12 cellular contexts compared by ENCODE assay signal in the genomic region with DNA sequence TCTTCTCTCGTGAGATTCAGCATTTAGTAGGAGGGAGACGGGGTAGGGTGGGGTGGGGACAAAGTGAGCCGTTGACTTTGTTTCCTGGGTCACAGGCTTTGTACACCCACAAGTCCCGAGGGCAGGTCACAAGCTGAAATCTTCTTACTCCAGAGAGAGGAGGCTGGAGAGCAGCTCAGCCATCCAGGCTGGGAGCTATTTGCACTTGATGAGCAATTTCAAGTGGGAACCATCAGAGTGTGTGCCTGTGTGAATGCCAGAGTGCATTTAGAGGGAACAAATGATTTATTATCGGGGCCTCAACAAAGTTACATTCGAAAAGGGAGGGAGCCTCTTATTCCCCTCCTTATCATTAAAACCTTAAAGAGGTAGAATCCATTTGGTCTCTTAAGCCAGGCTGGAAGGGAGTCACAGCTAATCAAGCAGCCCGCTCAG.
DNase-seq lines count a peak whose midpoint lies in the region; ATAC-seq and TF ChIP-seq lines count a peak whose summit lies in the region.
"Had no signal": no experiment of that assay in that cellular context is flagged by ENCODE, and none has a peak within 500 bp of the region (broad histone marks: within the 10 kb centered on the region; RNA-seq: fewer than 3 reads in every experiment).

No MANE protein-coding gene starts in this region.

- BruUV-seq in PC-9 (replicated peaks; lab: Mats Ljungman, UMichigan) = no TSS peak

- H3F3A ChIP-seq in PC-9 (ENCODE audit: insufficient read depth, low read depth) = peaks cover 19% of the 10 kb centered on the region

- H3K9me3 ChIP-seq in PC-9 (ENCODE audit: insufficient read depth, low read depth) (no peaks in the 10 kb centered on the region), hepatocyte (ENCODE audit: low read depth) (no peaks in the 10 kb centered on the region), thyroid gland (no peaks in the 10 kb centered on the region)
- H3K9me3 ChIP-seq: SK-N-SH, upper lobe of left lung had no signal

- no peaks in the 10 kb centered on the region; the same call in 1 of the 2 replicates for H3K9me2 ChIP-seq in PC-9 (ENCODE audit: insufficient read depth)
- H3K9me2 ChIP-seq in hepatocyte (replicated peaks; ENCODE audit: insufficient read depth) = no peaks in the 10 kb centered on the region
- H3K9me2 ChIP-seq: SK-N-SH had no signal

- WGBS in hepatocyte (ENCODE audit: low lambda C conversion rate, missing lambda C conversion rate) = 42% methylated on average over 7 of the region's 7 CpGs
- 22 to 32% methylated on average over 7 of the region's 7 CpGs for WGBS in thyroid gland, 2 donors

- peak overlapping the region; percentile 73 for H2AFZ ChIP-seq in PC-9
- H2AFZ ChIP-seq in hepatocyte = no peak overlapping the region

- H3K27me3 ChIP-seq in PC-9 (ENCODE audit: insufficient read depth, low read depth) (no peaks in the 10 kb centered on the region), hepatocyte (no peaks in the 10 kb centered on the region), thyroid gland (no peaks in the 10 kb centered on the region)
- H3K27me3 ChIP-seq: upper lobe of left lung had no signal

- H4K20me1 ChIP-seq in PC-9 (ENCODE audit: insufficient read depth) (no peaks in the 10 kb centered on the region), hepatocyte (ENCODE audit: insufficient read depth, poor library complexity, severe bottlenecking) (no peaks in the 10 kb centered on the region)

- intact Hi-C loops in PC-9 (cut with micrococcal nuclease; ENCODE audit: unreplicated experiment) = no loop called here
- intact Hi-C loops in thyroid gland (cut with DNase I) = no loop called here

- peak overlapping the region; percentile 73 for H3K27ac ChIP-seq in PC-9
- H3K27ac ChIP-seq in hepatocyte = no peak overlapping the region
- peak overlapping the region; percentile 29 to 48 (median 43) for H3K27ac ChIP-seq in thyroid gland

- peaks cover 31% of the 10 kb centered on the region for H3K4me1 ChIP-seq in PC-9 (replicated peaks; ENCODE audit: insufficient read depth)
- no peaks in the 10 kb centered on the region for H3K4me1 ChIP-seq in hepatocyte (ENCODE audit: insufficient read depth)
- H3K4me1 ChIP-seq in thyroid gland = peaks cover 10 to 11% of the 10 kb centered on the region in 2 donors

- ATAC-seq in HG03571 (IDR thresholded peaks at IDR 0.05; ENCODE audit: unreplicated experiment) = no peak
- ATAC-seq in GM18517 (IDR thresholded peaks at IDR 0.05; ENCODE audit: unreplicated experiment) = no peak

- CTCF ChIA-PET in PC-9 (lab: Charles Lee) = no interaction called here

- no peaks in the 10 kb centered on the region for H3K36me3 ChIP-seq in PC-9 (ENCODE audit: low read depth)
- H3K36me3 ChIP-seq in hepatocyte (replicated peaks; ENCODE audit: insufficient read depth, low read depth) = no peaks in the 10 kb centered on the region
- no peaks in the 10 kb centered on the region for H3K36me3 ChIP-seq in thyroid gland
- H3K36me3 ChIP-seq: upper lobe of left lung had no signal

- POLR2A ChIA-PET in PC-9 (lab: Charles Lee; ENCODE audit: unreplicated experiment) = interaction anchor here (0.5 to 0.6 kb wide), 2 partner anchors 110 to 328 kb away, joined by 4 to 21 read pairs; no protein-coding TSS in a partner anchor

- DNase-seq in NOMO-1 (lab: John Stamatoyannopoulos, UW; ENCODE audit: unreplicated experiment in 2 of 2) (peak; percentile 24 to 30), NOMO-1 treated with dmso at 0.1 percent for 144 hours (lab: John Stamatoyannopoulos, UW; ENCODE audit: unreplicated experiment) (no peak), PC-9 (peak in 1 of 2 experiments; percentile 80), hepatocyte (ENCODE audit: low spot score) (peak; percentile 18), thyroid gland (peak; percentile 67 to 68)
- DNase-seq in activated naive CD4-positive, alpha-beta T cell treated with anti-CD3 and anti-CD28 coated beads, Interleukin-2, amount 50 U/mL, for 16 hours = no peak
- DNase-seq: activated CD4-positive, alpha-beta T cell treated with anti-CD3 and anti-CD28 coated beads for 48 hours; Kasumi-1; SK-N-SH had no signal

- H3K79me2 ChIP-seq in PC-9 (ENCODE audit: low read depth) (no peaks in the 10 kb centered on the region), hepatocyte (no peaks in the 10 kb centered on the region)

- TF ChIP-seq POLR2A in thyroid gland (IDR thresholded peaks at IDR 0.05) = no peak

- TF ChIP-seq CTCF in PC-9 (conservative IDR thresholded peaks at IDR 0.05) = no peak
- no peak for TF ChIP-seq CTCF in hepatocyte (IDR thresholded peaks at IDR 0.05; ENCODE audit: poor library complexity)
- TF ChIP-seq CTCF in thyroid gland (IDR thresholded peaks at IDR 0.05) = no peak

- H3K4me3 ChIP-seq in PC-9 = peak overlapping the region; percentile 37; the same call in 1 of the 2 replicates
- H3K4me3 ChIP-seq in hepatocyte = no peak overlapping the region
- no peak overlapping the region for H3K4me3 ChIP-seq in thyroid gland (replicated peaks in 1 of 3)
- H3K4me3 ChIP-seq: upper lobe of left lung had no signal

- H3K4me2 ChIP-seq in PC-9 = peak overlapping the region; percentile 72
- no peak overlapping the region for H3K4me2 ChIP-seq in hepatocyte
- H3K4me2 ChIP-seq: SK-N-SH had no signal

Comparison
In these comparisons a context has a peak if more than half of its experiments do, and no peak if none do; other contexts are left out.
1. DNase-seq: peak in NOMO-1 (2 of 2), hepatocyte (single experiment) and thyroid gland (2 of 2); none in NOMO-1 treated with dmso at 0.1 percent for 144 hours (single experiment) and activated naive CD4-positive, alpha-beta T cell treated with anti-CD3 and anti-CD28 coated beads, Interleukin-2, amount 50 U/mL, for 16 hours (single experiment).